Comparison of ENCODE assay signal across 8 cellular contexts in genomic region chr12:120580787-120581723, GRCh38. TPM values are rescaled to one million over a fixed set of nuclear protein-coding genes. Genes with fewer than 3 reads are reported as not detected.
DNase-seq lines count a peak whose midpoint lies in the region; ATAC-seq lines count a peak whose summit lies in the region.

POP5 (minus strand) TSS chr12:120581402; CDS start chr12:120581362, 40 bp downstream.

- H3K4me1 ChIP-seq in NT2/D1 (ENCODE audit: insufficient read depth, insufficient read length) (no peaks in the 10 kb centered on the region), endocrine pancreas (ENCODE audit: control insufficient read depth, insufficient read depth, low read length) (peaks cover 6% of the 10 kb centered on the region), mesenchymal stem cell (ENCODE audit: control insufficient read depth, insufficient read depth, low read depth, low read length) (peaks cover 11% of the 10 kb centered on the region)

- peak within 1 kb of the TSS; percentile 63 for H4K8ac ChIP-seq in mesenchymal stem cell (ENCODE audit: low read length)

- H2BK5ac ChIP-seq in mesenchymal stem cell (ENCODE audit: low read depth, low read length, poor library complexity, severe bottlenecking), result no peak within 1 kb of the TSS

- H3K36me3 ChIP-seq in NT2/D1 (ENCODE audit: insufficient read depth, insufficient read length, low read length) (peaks cover 38% of the 10 kb centered on the region), endocrine pancreas (ENCODE audit: control insufficient read depth, insufficient read depth, low read length) (peaks cover 3% of the 10 kb centered on the region), mesenchymal stem cell (ENCODE audit: control insufficient read depth in 1 of 2, insufficient read depth in 2 of 2, low read depth in 1 of 2, low read length in 2 of 2) (peaks cover 33 to 41% of the 10 kb centered on the region in 2 experiments)

- no peaks in the 10 kb centered on the region for H3K9me3 Mint-ChIP-seq in activated CD8-positive, alpha-beta memory T cell treated with anti-CD3 and anti-CD28 coated beads, Interleukin-2, amount 10 ng/mL, durations not matched to agents 7 days and 5 days (ENCODE audit: low read depth)

- ATAC-seq in GM21381 (IDR thresholded peaks at IDR 0.05; ENCODE audit: unreplicated experiment), result peak; percentile 94
- peak; percentile 97 for ATAC-seq in activated CD8-positive, alpha-beta memory T cell treated with anti-CD3 and anti-CD28 coated beads, Interleukin-2, amount 10 ng/mL, durations not matched to agents 7 days and 5 days

- WGBS in mesenchymal stem cell, result under 1% methylated on average over 56 of the region's 56 CpGs

- peak within 1 kb of the TSS; percentile 34 to 67 for H3K18ac ChIP-seq in mesenchymal stem cell (ENCODE audit: low read depth in 1 of 2, low read length in 2 of 2)

- H3K9me3 ChIP-seq in NT2/D1 (ENCODE audit: insufficient read depth, low read length) (no peaks in the 10 kb centered on the region), endocrine pancreas (ENCODE audit: control insufficient read depth, low read length) (no peaks in the 10 kb centered on the region), mesenchymal stem cell (ENCODE audit: control insufficient read depth, low read length) (no peaks in the 10 kb centered on the region)

- peaks cover 34% of the 10 kb centered on the region for H3K4me1 Mint-ChIP-seq in activated CD8-positive, alpha-beta memory T cell treated with anti-CD3 and anti-CD28 coated beads, Interleukin-2, amount 10 ng/mL, durations not matched to agents 7 days and 5 days

- H2BK15ac ChIP-seq in mesenchymal stem cell (ENCODE audit: low read depth, poor library complexity, severe bottlenecking), result peak within 1 kb of the TSS; percentile 19

- no peak within 1 kb of the TSS for H2BK12ac ChIP-seq in mesenchymal stem cell (ENCODE audit: low read length in 2 of 2)

- H3K27ac ChIP-seq in mesenchymal stem cell (ENCODE audit: low read length, poor library complexity, severe bottlenecking), result peak within 1 kb of the TSS; percentile 9

- H2AFZ ChIP-seq in mesenchymal stem cell (ENCODE audit: low read depth, low read length), result peak within 1 kb of the TSS; percentile 88

- H2AK5ac ChIP-seq in mesenchymal stem cell (ENCODE audit: low read length, severe bottlenecking), result no peak within 1 kb of the TSS

- H3K4me3 Mint-ChIP-seq in activated CD8-positive, alpha-beta memory T cell treated with anti-CD3 and anti-CD28 coated beads, Interleukin-2, amount 10 ng/mL, durations not matched to agents 7 days and 5 days, result peak within 1 kb of the TSS; percentile 99

- H3K23ac ChIP-seq in mesenchymal stem cell (ENCODE audit: low read length in 2 of 2), result no peak within 1 kb of the TSS

- H3K4me3 ChIP-seq in NT2/D1 (ENCODE audit: insufficient read length, low read depth) (peak within 1 kb of the TSS; percentile 95), endocrine pancreas (ENCODE audit: control insufficient read depth, insufficient read depth, low read length) (peak within 1 kb of the TSS; percentile 82), mesenchymal stem cell (ENCODE audit: insufficient read depth in 1 of 2, low read depth in 1 of 2, low read length in 2 of 2) (peak within 1 kb of the TSS; percentile 81 to 94)

- H3K36me3 Mint-ChIP-seq in activated CD8-positive, alpha-beta memory T cell treated with anti-CD3 and anti-CD28 coated beads, Interleukin-2, amount 10 ng/mL, durations not matched to agents 7 days and 5 days, result peaks cover 30% of the 10 kb centered on the region

- peak within 1 kb of the TSS; percentile 9 for H4K91ac ChIP-seq in mesenchymal stem cell (ENCODE audit: low read length)

- H3K27me3 ChIP-seq in NT2/D1 (ENCODE audit: insufficient read depth, insufficient read length) (peaks cover 13% of the 10 kb centered on the region), endocrine pancreas (ENCODE audit: control insufficient read depth, insufficient read depth, low read length) (no peaks in the 10 kb centered on the region), mesenchymal stem cell (ENCODE audit: control insufficient read depth in 1 of 2, insufficient read depth in 1 of 2, low read length in 2 of 2) (peaks cover 8 to 19% of the 10 kb centered on the region in 2 experiments)

- H3K79me1 ChIP-seq in mesenchymal stem cell (replicated peaks; ENCODE audit: low read length, poor library complexity, severe bottlenecking), result peaks cover 12% of the 10 kb centered on the region

- CTCF ChIA-PET in activated CD8-positive, alpha-beta memory T cell treated with anti-CD3 and anti-CD28 coated beads, Interleukin-2, amount 10 ng/mL, durations not matched to agents 7 days and 5 days (lab: Charles Lee), result interaction anchor here (0.8 to 6.2 kb wide), 23 partner anchors 11 to 480 kb away, joined by 3 to 114 read pairs (median 5); partner anchors contain the start of genes CABP1, COQ5, COX6A1 and SIRT4

- peak within 1 kb of the TSS; percentile 84 for H3K27ac Mint-ChIP-seq in activated CD8-positive, alpha-beta memory T cell treated with anti-CD3 and anti-CD28 coated beads, Interleukin-2, amount 10 ng/mL, durations not matched to agents 7 days and 5 days

- peak within 1 kb of the TSS in 1 of 2 experiments; percentile 72 for H3K4ac ChIP-seq in mesenchymal stem cell (ENCODE audit: low read depth in 1 of 2, low read length in 2 of 2)

- peak within 1 kb of the TSS in 1 of 2 experiments; percentile 35 for H3K14ac ChIP-seq in mesenchymal stem cell (ENCODE audit: low read length in 2 of 2)

- DNase-seq in COR-L47 (lab: John Stamatoyannopoulos, UW) (peak; percentile 97), HUDEP-2 (lab: John Stamatoyannopoulos, UW; ENCODE audit: unreplicated experiment in 76 of 76) (peak; percentile 44 to 98 (median 94)), NT2/D1 (ENCODE audit: low read depth, low spot score) (peak; percentile 98), mesenchymal stem cell (peak; percentile 98)
- peak; percentile 98 for DNase-seq in activated CD8-positive, alpha-beta memory T cell treated with anti-CD3 and anti-CD28 coated beads, Interleukin-2, amount 10 ng/mL, durations not matched to agents 7 days and 5 days
- peak; percentile 86 for DNase-seq in stimulated activated CD8-positive, alpha-beta memory T cell treated with anti-CD3 and anti-CD28 coated beads, Interleukin-12 subunit alpha, Interleukin-12 subunit beta, amount 100 ng/mL, for 4 hours (ENCODE audit: low read depth)

- H2BK120ac ChIP-seq in mesenchymal stem cell (ENCODE audit: low read depth, low read length), result no peak within 1 kb of the TSS

- H3K9ac ChIP-seq in NT2/D1 (ENCODE audit: insufficient read length, low read depth) (peak within 1 kb of the TSS; percentile 94), endocrine pancreas (ENCODE audit: control insufficient read depth, insufficient read depth, low read length) (peak within 1 kb of the TSS; percentile 78), mesenchymal stem cell (ENCODE audit: low read length) (peak within 1 kb of the TSS; percentile 93)

- H3K27me3 Mint-ChIP-seq in activated CD8-positive, alpha-beta memory T cell treated with anti-CD3 and anti-CD28 coated beads, Interleukin-2, amount 10 ng/mL, durations not matched to agents 7 days and 5 days, result peaks cover 14% of the 10 kb centered on the region

- H3K4me2 ChIP-seq in mesenchymal stem cell (ENCODE audit: low read length, poor library complexity, severe bottlenecking), result peak within 1 kb of the TSS; percentile 94

RNA-seq across cellular contexts. Expression of gene POP5, which starts in this region (rescaled TPM):
- 10 to 100 TPM; 63.1 to 65.1 TPM for total RNA-seq in activated CD8-positive, alpha-beta memory T cell treated with anti-CD3 and anti-CD28 coated beads, Interleukin-2, amount 10 ng/mL, durations not matched to agents 7 days and 5 days
- polyA plus RNA-seq in mesenchymal stem cell (2013, experiment 1 of 2), result 33.8 TPM
- 34.1 TPM for polyA plus RNA-seq in mesenchymal stem cell (2013, experiment 2 of 2)

Comparison
In these comparisons a context has a peak if more than half of its experiments do, and no peak if none do; other contexts are left out.
1. Peak in every context shown above with its lines: DNase-seq, ATAC-seq, H3K4me3 ChIP-seq and H3K27ac ChIP-seq.